8 cellular contexts compared by ENCODE assay signal in genomic region chr17:8187517-8188407, GRCh38. TPM values are rescaled to one million over a fixed set of nuclear protein-coding genes. Genes with fewer than 3 reads are reported as not detected.
DNase-seq lines count a peak whose midpoint lies in the region; ATAC-seq and TF ChIP-seq lines count a peak whose summit lies in the region.

No MANE protein-coding gene starts in this region.

- BruUV-seq in Panc1 (replicated peaks; lab: Mats Ljungman, UMichigan), result TSS peak; percentile 100

- H3K4me1 ChIP-seq in Panc1 (ENCODE audit: control insufficient read depth, insufficient read depth, low read length) (peaks cover 22% of the 10 kb centered on the region), muscle layer of duodenum (ENCODE audit: control insufficient read depth in 1 of 2, insufficient read depth in 2 of 2, low read length in 2 of 2) (peaks cover 31 to 35% of the 10 kb centered on the region in 2 donors)

- no peaks in the 10 kb centered on the region for H3K27me3 ChIP-seq in Panc1 (ENCODE audit: control insufficient read depth, insufficient read depth, low read length)
- H3K27me3 ChIP-seq in muscle layer of duodenum (ENCODE audit: low read depth, low read length), result no peaks in the 10 kb centered on the region

- H3K4me3 ChIP-seq in Panc1 (ENCODE audit: low read depth in 2 of 2, low read length in 2 of 2) (peak overlapping the region; percentile 73 to 94), muscle layer of duodenum (ENCODE audit: low read depth in 1 of 2, low read length in 2 of 2) (peak overlapping the region; percentile 92 to 95)

- no peaks in the 10 kb centered on the region for H3K27me3 Mint-ChIP-seq in activated T-cell treated with anti-CD3 and anti-CD28 coated beads, Interleukin-2, amount 50 U/mL, for 4 hours (ENCODE audit: low read depth)

- peaks cover 11% of the 10 kb centered on the region for H3K4me1 Mint-ChIP-seq in activated T-cell treated with anti-CD3 and anti-CD28 coated beads, Interleukin-2, amount 50 U/mL, for 4 hours (ENCODE audit: low read depth)

- DNase-seq in Ammon's horn (ENCODE audit: low spot score) (peak; percentile 94), Panc1 (ENCODE audit: low read depth, low spot score) (peak; percentile 100), fibroblast of gingiva (ENCODE audit: low read depth) (peak; percentile 99)
- DNase-seq in activated T-cell treated with anti-CD3 and anti-CD28 coated beads, Interleukin-2, amount 50 U/mL, for 4 hours, result peak; percentile 93
- peak; percentile 98 for DNase-seq in stimulated activated CD8-positive, alpha-beta memory T cell treated with anti-CD3 and anti-CD28 coated beads, Interleukin-4, amount 100 ng/mL, for 48 hours

- peak; percentile 11; the same call in 1 of the 2 replicates for TF ChIP-seq CTCF in Panc1 (IDR thresholded peaks at IDR 0.05)

- ATAC-seq in GM19452 (IDR thresholded peaks at IDR 0.05; ENCODE audit: unreplicated experiment) (peak; percentile 28), Panc1 (peak; percentile 70)
- peak; percentile 36 to 45 for ATAC-seq in activated T-cell treated with anti-CD3 and anti-CD28 coated beads, Interleukin-2, amount 50 U/mL, for 4 hours

- H3K4me3 Mint-ChIP-seq in activated T-cell treated with anti-CD3 and anti-CD28 coated beads, Interleukin-2, amount 50 U/mL, for 4 hours, result no peak overlapping the region

- H3K36me3 ChIP-seq in KOPT-K1 (ENCODE audit: insufficient read depth, low read length) (no peaks in the 10 kb centered on the region), Panc1 (ENCODE audit: control insufficient read depth, insufficient read depth, low read length) (no peaks in the 10 kb centered on the region), muscle layer of duodenum (ENCODE audit: control insufficient read depth in 1 of 2, insufficient read depth in 2 of 2, low read length in 2 of 2) (no peaks in the 10 kb centered on the region)

- no peaks in the 10 kb centered on the region for H3K36me3 Mint-ChIP-seq in activated T-cell treated with anti-CD3 and anti-CD28 coated beads, Interleukin-2, amount 50 U/mL, for 4 hours (ENCODE audit: insufficient read depth)

- H3K9me3 ChIP-seq in KOPT-K1 (ENCODE audit: insufficient read depth, low read length, poor library complexity, severe bottlenecking) (no peaks in the 10 kb centered on the region), Panc1 (ENCODE audit: control insufficient read depth, insufficient read depth, low read depth, low read length) (no peaks in the 10 kb centered on the region), muscle layer of duodenum (ENCODE audit: control insufficient read depth in 1 of 2, low read length in 2 of 2) (no peaks in the 10 kb centered on the region)

- CTCF ChIA-PET in Panc1 (lab: Charles Lee), result no interaction called here

- POLR2A ChIA-PET in Panc1 (lab: Charles Lee), result interaction anchor here (1.4 kb wide), 1 partner anchor 14 kb away, joined by 5 read pairs; no protein-coding TSS in a partner anchor

- no peaks in the 10 kb centered on the region for H3K9me3 Mint-ChIP-seq in activated T-cell treated with anti-CD3 and anti-CD28 coated beads, Interleukin-2, amount 50 U/mL, for 4 hours

- in situ Hi-C loops in Panc1 (cut with HindIII; ENCODE audit: low pct_unique_long_range_greater_than_20kb, low sequenced_read_pairs), result no loop called here

- H3K27ac ChIP-seq in KOPT-K1 (ENCODE audit: low read depth, low read length, poor library complexity, severe bottlenecking) (peak overlapping the region; percentile 73), Panc1 (ENCODE audit: low read length) (peak overlapping the region; percentile 88), muscle layer of duodenum (ENCODE audit: low read length) (peak overlapping the region; percentile 79)

- intact Hi-C loops in Panc1 (cut with micrococcal nuclease; ENCODE audit: unreplicated experiment), result no loop called here

RNA-seq across cellular contexts. Expression of gene BORCS6, which starts 2.2 kb away (rescaled TPM):
- 9.3 TPM for total RNA-seq in Panc1 (2021; ENCODE audit: unreplicated experiment)
- polyA plus RNA-seq in Panc1 (2012; ENCODE audit: insufficient read length), result 11.5 TPM
- 1 to 10 TPM; 5.0 to 5.6 (median 5.2) TPM for total RNA-seq in activated T-cell treated with anti-CD3 and anti-CD28 coated beads, Interleukin-2, amount 50 U/mL, for 4 hours

RNA-seq across cellular contexts. Expression of gene TMEM107, which starts 11.6 kb away (rescaled TPM):
- 10.6 TPM for total RNA-seq in Panc1 (2021; ENCODE audit: unreplicated experiment)
- polyA plus RNA-seq in Panc1 (2012; ENCODE audit: insufficient read length), result 8.1 TPM
- 10 to 100 TPM; 11.9 to 18.6 (median 18.1) TPM for total RNA-seq in activated T-cell treated with anti-CD3 and anti-CD28 coated beads, Interleukin-2, amount 50 U/mL, for 4 hours

RNA-seq across cellular contexts. Expression of gene AURKB, which starts 22.6 kb away (rescaled TPM):
- total RNA-seq in Panc1 (2021; ENCODE audit: unreplicated experiment), result 85.8 TPM
- polyA plus RNA-seq in Panc1 (2012; ENCODE audit: insufficient read length), result 31.8 TPM
- total RNA-seq in activated T-cell treated with anti-CD3 and anti-CD28 coated beads, Interleukin-2, amount 50 U/mL, for 4 hours, result 1 to 10 TPM; 6.2 to 6.7 (median 6.7) TPM

RNA-seq across cellular contexts. Expression of gene VAMP2, which starts 25.0 kb away (rescaled TPM):
- total RNA-seq in Panc1 (2021; ENCODE audit: unreplicated experiment), result 28.6 TPM
- 30.2 TPM for polyA plus RNA-seq in Panc1 (2012; ENCODE audit: insufficient read length)
- 10 to 100 TPM; 49.6 to 67.5 (median 59.7) TPM for total RNA-seq in activated T-cell treated with anti-CD3 and anti-CD28 coated beads, Interleukin-2, amount 50 U/mL, for 4 hours

RNA-seq across cellular contexts. Expression of gene PER1, which starts 35.6 kb away (rescaled TPM):
- total RNA-seq in Panc1 (2021; ENCODE audit: unreplicated experiment), result 17.1 TPM
- polyA plus RNA-seq in Panc1 (2012; ENCODE audit: insufficient read length), result 11.8 TPM
- total RNA-seq in activated T-cell treated with anti-CD3 and anti-CD28 coated beads, Interleukin-2, amount 50 U/mL, for 4 hours, result 10 to 100 TPM; 30.4 to 36.9 (median 36.7) TPM

Comparison
In these comparisons a context has a peak if more than half of its experiments do, and no peak if none do; other contexts are left out.
1. Peak in every context shown above with its lines: DNase-seq, ATAC-seq, H3K4me3 ChIP-seq and H3K27ac ChIP-seq.
2. RNA of gene AURKB, which starts 22.6 kb away (total RNA-seq): 85.8 TPM in Panc1 (single experiment); 6.2 to 6.7 TPM in activated T-cell treated with anti-CD3 and anti-CD28 coated beads, Interleukin-2, amount 50 U/mL, for 4 hours; every median in the first group is over 10 times any median in the second.